9 cellular contexts compared by ENCODE assay signal in the genomic region with DNA sequence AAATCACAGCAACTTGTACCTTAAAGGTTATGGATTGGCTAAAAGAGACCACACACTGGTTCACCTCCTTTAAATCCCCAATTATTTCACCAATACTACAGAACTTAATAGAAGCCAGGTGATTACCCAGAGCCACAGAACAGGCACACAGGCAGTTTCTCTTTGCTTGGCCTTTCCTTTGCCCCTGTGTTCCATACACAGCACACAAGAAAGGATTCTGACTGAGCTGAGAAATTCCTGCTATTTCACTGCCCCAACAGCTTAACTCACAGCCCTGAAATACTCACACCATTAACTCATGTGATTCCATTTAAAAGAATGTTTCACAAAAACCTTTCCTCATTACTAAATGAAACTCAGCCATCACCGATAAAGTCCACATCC.
DNase-seq lines count a peak whose midpoint lies in the region; ATAC-seq lines count a peak whose summit lies in the region.
"Had no signal": no experiment of that assay in that cellular context is flagged by ENCODE, and none has a peak within 500 bp of the region (broad histone marks: within the 10 kb centered on the region; RNA-seq: fewer than 3 reads in every experiment).

No MANE protein-coding gene starts in this region.

- H3K4me3 ChIP-seq in trophoblast cell (ENCODE audit: low read depth, low read length): no peak overlapping the region

- no peak overlapping the region for H3K23ac ChIP-seq in trophoblast cell (ENCODE audit: low read length)

- H4K8ac ChIP-seq in trophoblast cell (ENCODE audit: low read depth, low read length): no peak overlapping the region

- H3K14ac ChIP-seq in trophoblast cell (ENCODE audit: low read length): no peak overlapping the region

- H3K18ac ChIP-seq in trophoblast cell (ENCODE audit: low read length): no peak overlapping the region

- no peak overlapping the region for H2AFZ ChIP-seq in trophoblast cell (ENCODE audit: insufficient read depth, low read length, poor library complexity)

- H2AK5ac ChIP-seq in trophoblast cell (ENCODE audit: low read length): no peak overlapping the region

- no peak overlapping the region for H2BK5ac ChIP-seq in trophoblast cell (ENCODE audit: low read depth, low read length, poor library complexity)

- H3K79me1 ChIP-seq in trophoblast cell (ENCODE audit: low read length): peaks cover 1% of the 10 kb centered on the region

- no peaks in the 10 kb centered on the region for H3K9me3 ChIP-seq in trophoblast cell (ENCODE audit: insufficient read depth, low read depth, low read length)

- H3K27me3 ChIP-seq in trophoblast cell (ENCODE audit: insufficient read depth, low read length): no peaks in the 10 kb centered on the region

- no peak overlapping the region for H4K12ac ChIP-seq in trophoblast cell (ENCODE audit: low read depth, low read length)

- H4K91ac ChIP-seq in trophoblast cell (ENCODE audit: low read depth, low read length): no peak overlapping the region

- H3K27ac ChIP-seq in epithelial cell of prostate: peak overlapping the region; percentile 81
- peak overlapping the region; percentile 27 for H3K27ac ChIP-seq in trophoblast cell (ENCODE audit: low read depth, low read length)

- H2BK12ac ChIP-seq in trophoblast cell (ENCODE audit: low read length): no peak overlapping the region

- DNase-seq in EH (ENCODE audit: low read depth) (peak; percentile 86), M059J (ENCODE audit: low read depth) (peak; percentile 69), epithelial cell of prostate (ENCODE audit: low read depth, low spot score) (no peak), trophoblast cell (peak; percentile 62 to 85), SIG-M5 (lab: John Stamatoyannopoulos, UW) (no peak), SKM-1 (lab: John Stamatoyannopoulos, UW; ENCODE audit: unreplicated experiment) (no peak), T1000 (lab: John Stamatoyannopoulos, UW) (no peak)
- DNase-seq: naive thymus-derived CD8-positive, alpha-beta T cell had no signal

- peak overlapping the region; percentile 52 for H3K4ac ChIP-seq in trophoblast cell (ENCODE audit: low read depth, low read length)

- no CpG with 5 or more reads among the region's 1 CpG for WGBS in trophoblast cell (ENCODE audit: extremely low coverage, insufficient coverage, insufficient read length)

- H3K79me2 ChIP-seq in trophoblast cell (ENCODE audit: control insufficient read depth, insufficient read depth, low read length, poor library complexity): peaks cover 16% of the 10 kb centered on the region

- H3K9ac ChIP-seq in trophoblast cell (ENCODE audit: low read length): no peak overlapping the region

- ATAC-seq in HG02870 (IDR thresholded peaks at IDR 0.05; ENCODE audit: unreplicated experiment): no peak
- ATAC-seq: naive thymus-derived CD8-positive, alpha-beta T cell had no signal

- H3K4me1 ChIP-seq in trophoblast cell (ENCODE audit: control insufficient read depth in 1 of 2, insufficient read depth in 2 of 2, low read length in 2 of 2): peaks cover 0 to 5% of the 10 kb centered on the region in 2 experiments

- H3K36me3 ChIP-seq in trophoblast cell (ENCODE audit: control insufficient read depth in 1 of 2, insufficient read depth in 2 of 2, low read length in 2 of 2): no peaks in the 10 kb centered on the region

- H2BK120ac ChIP-seq in trophoblast cell (ENCODE audit: insufficient read depth, low read length, poor library complexity): no peak overlapping the region

- no peak overlapping the region for H3K4me2 ChIP-seq in trophoblast cell (ENCODE audit: low read length)

Comparison
In these comparisons a context has a peak if more than half of its experiments do, and no peak if none do; other contexts are left out.
1. DNase-seq: peak in EH (single experiment), M059J (single experiment) and trophoblast cell (2 of 2); none in epithelial cell of prostate (single experiment), SIG-M5 (single experiment), SKM-1 (single experiment) and T1000 (single experiment).